Comparison of ENCODE assay signal across 25 cellular contexts in the genomic region with DNA sequence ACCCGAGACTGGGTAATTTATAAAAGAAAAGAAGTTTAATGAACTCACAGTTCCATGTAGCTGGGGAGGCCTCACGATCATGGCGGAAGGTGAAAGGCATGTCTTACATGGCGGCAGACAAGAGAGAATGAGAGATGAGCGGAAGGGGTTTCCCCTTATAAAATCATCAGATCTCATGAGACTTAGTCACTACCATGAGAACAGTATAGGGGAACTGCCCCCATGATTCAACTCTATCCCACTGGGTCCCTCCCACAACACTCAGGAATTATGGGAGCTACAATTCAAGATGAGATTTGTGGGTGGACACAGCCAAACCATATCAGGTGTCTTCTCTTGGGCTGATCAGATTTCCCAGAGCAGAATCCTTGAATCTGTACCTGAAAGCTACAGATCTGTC.
"Had no signal": no experiment of that assay in that cellular context is flagged by ENCODE, and none has a peak within 500 bp of the region (broad histone marks: within the 10 kb centered on the region; RNA-seq: fewer than 3 reads in every experiment).

No MANE protein-coding gene starts in this region.

- H3K4me1 ChIP-seq: ascending aorta, breast epithelium, colonic mucosa, esophagus squamous epithelium had no signal

- H3K27me3 Mint-ChIP-seq: activated CD8-positive, alpha-beta memory T cell treated with anti-CD3 and anti-CD28 coated beads, Interleukin-2, amount 10 ng/mL, durations not matched to agents 7 days and 5 days; activated naive CD8-positive, alpha-beta T cell treated with anti-CD3 and anti-CD28 coated beads, Interleukin-2, amount 10 ng/mL, durations not matched to agents 7 days and 5 days; activated T-cell treated with anti-CD3 and anti-CD28 coated beads, Interleukin-2, amount 50 U/mL, for 24 hours had no signal

- H3K36me3 ChIP-seq: ascending aorta, breast epithelium, cardiac muscle cell, colonic mucosa, esophagus squamous epithelium had no signal

- H3K27ac ChIP-seq: ascending aorta, breast epithelium, cardiac muscle cell, colonic mucosa, epithelial cell of prostate, esophagus squamous epithelium had no signal

- H3K27me3 ChIP-seq: ascending aorta, breast epithelium, cardiac muscle cell, colonic mucosa, esophagus squamous epithelium had no signal

- H3K4me3 Mint-ChIP-seq: activated CD8-positive, alpha-beta memory T cell treated with anti-CD3 and anti-CD28 coated beads, Interleukin-2, amount 10 ng/mL, durations not matched to agents 7 days and 5 days; activated naive CD4-positive, alpha-beta T cell treated with anti-CD3 and anti-CD28 coated beads, Interleukin-2, amount 10 ng/mL, durations not matched to agents 7 days and 5 days; activated naive CD8-positive, alpha-beta T cell treated with anti-CD3 and anti-CD28 coated beads, Interleukin-2, amount 10 ng/mL, durations not matched to agents 7 days and 5 days; activated T-cell treated with anti-CD3 and anti-CD28 coated beads, Interleukin-2, amount 50 U/mL, for 24 hours; brain had no signal

- H3K36me3 Mint-ChIP-seq: brain had no signal

- H3K27ac Mint-ChIP-seq: activated CD8-positive, alpha-beta memory T cell treated with anti-CD3 and anti-CD28 coated beads, Interleukin-2, amount 10 ng/mL, durations not matched to agents 7 days and 5 days; activated naive CD4-positive, alpha-beta T cell treated with anti-CD3 and anti-CD28 coated beads, Interleukin-2, amount 10 ng/mL, durations not matched to agents 7 days and 5 days; activated naive CD8-positive, alpha-beta T cell treated with anti-CD3 and anti-CD28 coated beads, Interleukin-2, amount 10 ng/mL, durations not matched to agents 7 days and 5 days; activated T-cell treated with anti-CD3 and anti-CD28 coated beads, Interleukin-2, amount 50 U/mL, for 24 hours; brain had no signal

- H3K4me1 Mint-ChIP-seq: activated naive CD4-positive, alpha-beta T cell treated with anti-CD3 and anti-CD28 coated beads, Interleukin-2, amount 10 ng/mL, durations not matched to agents 7 days and 5 days; brain had no signal

- DNase-seq: activated CD4-positive, alpha-beta T cell treated with anti-CD3 and anti-CD28 coated beads for 48 hours; activated CD4-positive, alpha-beta T cell treated with anti-CD3 and anti-CD28 coated beads, Interleukin-2, amount 50 U/mL, for 1 hour; activated CD4-positive, alpha-beta T cell treated with anti-CD3 and anti-CD28 coated beads, Interleukin-2, amount 50 U/mL, for 48 hours; activated CD4-positive, CD25-positive, alpha-beta regulatory T cell; activated CD4-positive, CD25-positive, alpha-beta regulatory T cell treated with anti-CD3 and anti-CD28 coated beads, Interleukin-2, amount 50 U/mL, for 72 hours; activated CD8-positive, alpha-beta memory T cell treated with anti-CD3 and anti-CD28 coated beads, Interleukin-2, amount 10 ng/mL, durations not matched to agents 7 days and 5 days; activated CD8-positive, alpha-beta memory T cell treated with anti-CD3 and anti-CD28 coated beads, Interleukin-2, amount 50 U/mL, for 4 hours; activated effector memory CD4-positive, alpha-beta T cell treated with Interleukin-2 at 50 U/mL for 16 hours; activated gamma-delta T cell treated with Interleukin-2 at 50 U/mL for 16 hours; activated naive CD4-positive, alpha-beta T cell treated with anti-CD3 and anti-CD28 coated beads, Interleukin-2, amount 10 ng/mL, durations not matched to agents 7 days and 5 days; activated naive CD8-positive, alpha-beta T cell treated with anti-CD3 and anti-CD28 coated beads, Interleukin-2, amount 10 ng/mL, durations not matched to agents 7 days and 5 days; activated T-cell treated with anti-CD3 and anti-CD28 coated beads, Interleukin-2, amount 50 U/mL, for 24 hours; central memory CD4-positive, alpha-beta T cell; cerebellar nuclear complex; colonic mucosa; effector CD8-positive, alpha-beta T cell; esophagus squamous epithelium; head of caudate nucleus; hippocampal formation; T-helper 2 cell had no signal

- ATAC-seq: activated CD8-positive, alpha-beta memory T cell treated with anti-CD3 and anti-CD28 coated beads, Interleukin-2, amount 10 ng/mL, durations not matched to agents 7 days and 5 days had no signal

- H3K4me3 ChIP-seq: ascending aorta, breast epithelium, cardiac muscle cell, colonic mucosa, esophagus squamous epithelium had no signal
